8 cellular contexts compared by ENCODE assay signal in genomic region chr9:567128-567745, GRCh38.
DNase-seq lines count a peak whose midpoint lies in the region; ATAC-seq and TF ChIP-seq lines count a peak whose summit lies in the region.
"Had no signal": no experiment of that assay in that cellular context is flagged by ENCODE, and none has a peak within 500 bp of the region (broad histone marks: within the 10 kb centered on the region; RNA-seq: fewer than 3 reads in every experiment).

No MANE protein-coding gene starts in this region.

- no peak for DNase-seq in stimulated activated naive B cell treated with anti-CD40 and anti-IgM and Interleukin-4, amounts not matched to agents 10 μg/mL and 1 μg/mL and 100 μg/mL, for 72 hours
- no peak for DNase-seq in effector memory CD8-positive, alpha-beta T cell
- DNase-seq in nephron progenitor cell = no peak
- DNase-seq in activated CD8-positive, alpha-beta T cell treated with anti-CD3 and anti-CD28 coated beads, Interleukin-2, amount 10 ng/mL, durations not matched to agents 7 days and 5 days = no peak
- DNase-seq: right lobe of liver had no signal

- no peak for TF ChIP-seq CTCF in nephron progenitor cell (IDR thresholded peaks at IDR 0.05)

- H3K27me3 Mint-ChIP-seq in stimulated activated naive B cell treated with anti-CD40 and anti-IgM and Interleukin-4, amounts not matched to agents 10 μg/mL and 1 μg/mL and 100 μg/mL, for 72 hours = peaks cover 4 to 12% of the 10 kb centered on the region in 2 donors
- peaks cover 39 to 40% of the 10 kb centered on the region in 2 donors for H3K27me3 Mint-ChIP-seq in effector memory CD8-positive, alpha-beta T cell
- peaks cover 20% of the 10 kb centered on the region for H3K27me3 Mint-ChIP-seq in nephron progenitor cell (ENCODE audit: low read depth, poor library complexity)
- peaks cover 9% of the 10 kb centered on the region for H3K27me3 Mint-ChIP-seq in activated CD8-positive, alpha-beta T cell treated with anti-CD3 and anti-CD28 coated beads, Interleukin-2, amount 10 ng/mL, durations not matched to agents 7 days and 5 days (ENCODE audit: low read depth)

- no peak overlapping the region for H3K4me3 Mint-ChIP-seq in stimulated activated naive B cell treated with anti-CD40 and anti-IgM and Interleukin-4, amounts not matched to agents 10 μg/mL and 1 μg/mL and 100 μg/mL, for 72 hours
- H3K4me3 Mint-ChIP-seq in effector memory CD8-positive, alpha-beta T cell = no peak overlapping the region
- no peak overlapping the region for H3K4me3 Mint-ChIP-seq in nephron progenitor cell
- no peak overlapping the region for H3K4me3 Mint-ChIP-seq in activated CD8-positive, alpha-beta T cell treated with anti-CD3 and anti-CD28 coated beads, Interleukin-2, amount 10 ng/mL, durations not matched to agents 7 days and 5 days

- peaks cover 0 to 8% of the 10 kb centered on the region in 2 donors for H3K9me3 Mint-ChIP-seq in stimulated activated naive B cell treated with anti-CD40 and anti-IgM and Interleukin-4, amounts not matched to agents 10 μg/mL and 1 μg/mL and 100 μg/mL, for 72 hours
- no peaks in the 10 kb centered on the region for H3K9me3 Mint-ChIP-seq in effector memory CD8-positive, alpha-beta T cell
- peaks cover 37% of the 10 kb centered on the region for H3K9me3 Mint-ChIP-seq in nephron progenitor cell
- no peaks in the 10 kb centered on the region for H3K9me3 Mint-ChIP-seq in activated CD8-positive, alpha-beta T cell treated with anti-CD3 and anti-CD28 coated beads, Interleukin-2, amount 10 ng/mL, durations not matched to agents 7 days and 5 days (ENCODE audit: insufficient read depth)

- H3K27ac Mint-ChIP-seq in stimulated activated naive B cell treated with anti-CD40 and anti-IgM and Interleukin-4, amounts not matched to agents 10 μg/mL and 1 μg/mL and 100 μg/mL, for 72 hours = no peak overlapping the region
- H3K27ac Mint-ChIP-seq in effector memory CD8-positive, alpha-beta T cell = no peak overlapping the region
- no peak overlapping the region for H3K27ac Mint-ChIP-seq in nephron progenitor cell
- no peak overlapping the region for H3K27ac Mint-ChIP-seq in activated CD8-positive, alpha-beta T cell treated with anti-CD3 and anti-CD28 coated beads, Interleukin-2, amount 10 ng/mL, durations not matched to agents 7 days and 5 days

- no peaks in the 10 kb centered on the region for H3K36me3 Mint-ChIP-seq in stimulated activated naive B cell treated with anti-CD40 and anti-IgM and Interleukin-4, amounts not matched to agents 10 μg/mL and 1 μg/mL and 100 μg/mL, for 72 hours
- no peaks in the 10 kb centered on the region for H3K36me3 Mint-ChIP-seq in effector memory CD8-positive, alpha-beta T cell (ENCODE audit: insufficient read depth)
- H3K36me3 Mint-ChIP-seq in nephron progenitor cell (ENCODE audit: low read depth) = peaks cover 63% of the 10 kb centered on the region
- no peaks in the 10 kb centered on the region for H3K36me3 Mint-ChIP-seq in activated CD8-positive, alpha-beta T cell treated with anti-CD3 and anti-CD28 coated beads, Interleukin-2, amount 10 ng/mL, durations not matched to agents 7 days and 5 days (ENCODE audit: low read depth)

- ATAC-seq in GM19035 (IDR thresholded peaks at IDR 0.05; ENCODE audit: unreplicated experiment) (peak; percentile 75), HG02642 (IDR thresholded peaks at IDR 0.05; ENCODE audit: poor library complexity, unreplicated experiment) (peak; percentile 91), HG03571 (IDR thresholded peaks at IDR 0.05; ENCODE audit: unreplicated experiment) (peak; percentile 96)
- ATAC-seq in stimulated activated naive B cell treated with anti-CD40 and anti-IgM and Interleukin-4, amounts not matched to agents 10 μg/mL and 1 μg/mL and 100 μg/mL, for 72 hours (replicated peaks) = peak; percentile 80 to 84
- no peak for ATAC-seq in effector memory CD8-positive, alpha-beta T cell (replicated peaks)
- no peak for ATAC-seq in activated CD8-positive, alpha-beta T cell treated with anti-CD3 and anti-CD28 coated beads, Interleukin-2, amount 10 ng/mL, durations not matched to agents 7 days and 5 days

- peaks cover 14 to 28% of the 10 kb centered on the region in 2 donors for H3K4me1 Mint-ChIP-seq in stimulated activated naive B cell treated with anti-CD40 and anti-IgM and Interleukin-4, amounts not matched to agents 10 μg/mL and 1 μg/mL and 100 μg/mL, for 72 hours
- H3K4me1 Mint-ChIP-seq in effector memory CD8-positive, alpha-beta T cell (ENCODE audit: low read depth in 2 of 2) = no peaks in the 10 kb centered on the region
- H3K4me1 Mint-ChIP-seq in nephron progenitor cell = peaks cover 4% of the 10 kb centered on the region
- no peaks in the 10 kb centered on the region for H3K4me1 Mint-ChIP-seq in activated CD8-positive, alpha-beta T cell treated with anti-CD3 and anti-CD28 coated beads, Interleukin-2, amount 10 ng/mL, durations not matched to agents 7 days and 5 days (ENCODE audit: low read depth)

- CTCF ChIA-PET in activated CD8-positive, alpha-beta T cell treated with anti-CD3 and anti-CD28 coated beads, Interleukin-2, amount 10 ng/mL, durations not matched to agents 7 days and 5 days (lab: Charles Lee) = no interaction called here

- POLR2A ChIA-PET in activated CD8-positive, alpha-beta T cell treated with anti-CD3 and anti-CD28 coated beads, Interleukin-2, amount 10 ng/mL, durations not matched to agents 7 days and 5 days (lab: Charles Lee) = no interaction called here

Comparison
In these comparisons a context has a peak if more than half of its experiments do, and no peak if none do; other contexts are left out.
1. ATAC-seq: peak in GM19035 (single experiment), HG02642 (single experiment), HG03571 (single experiment) and stimulated activated naive B cell treated with anti-CD40 and anti-IgM and Interleukin-4, amounts not matched to agents 10 μg/mL and 1 μg/mL and 100 μg/mL, for 72 hours (2 of 2); none in effector memory CD8-positive, alpha-beta T cell (single experiment) and activated CD8-positive, alpha-beta T cell treated with anti-CD3 and anti-CD28 coated beads, Interleukin-2, amount 10 ng/mL, durations not matched to agents 7 days and 5 days (single experiment).